Comparison of ENCODE assay signal across 9 cellular contexts in the genomic region with DNA sequence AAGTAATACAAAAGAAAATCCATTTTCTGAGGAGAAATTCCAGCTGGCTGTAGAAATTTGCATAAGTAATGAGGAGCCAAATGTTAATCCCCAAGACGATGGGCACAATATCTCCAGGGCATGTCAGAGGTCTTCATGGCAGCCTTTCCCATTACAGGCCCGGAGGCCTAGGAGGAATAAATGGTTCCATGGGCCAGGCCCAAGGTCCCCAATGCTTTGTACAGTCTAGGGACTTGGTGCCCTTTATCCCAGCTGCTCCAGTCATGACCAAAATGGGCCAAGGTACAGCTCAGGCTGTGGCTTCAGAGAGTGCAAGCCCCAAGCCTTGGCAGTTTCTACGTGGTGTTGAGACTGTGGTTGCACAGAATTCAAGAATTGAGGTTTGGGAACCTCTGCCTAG.
"Had no signal": no experiment of that assay in that cellular context is flagged by ENCODE, and none has a peak within 500 bp of the region (broad histone marks: within the 10 kb centered on the region; RNA-seq: fewer than 3 reads in every experiment).

No MANE protein-coding gene starts in this region.

- H3K4me1 Mint-ChIP-seq: GM23338, H9 had no signal

- H3K4me3 Mint-ChIP-seq: GM23338, H9, HFFc6 had no signal

- H3K27ac ChIP-seq: HL-60 had no signal

- DNase-seq: H9, HCEC 1CT, HFFc6 had no signal

- H3K4me2 ChIP-seq: GM23338 had no signal

- H3K27ac Mint-ChIP-seq: GM23338, H9, HFFc6 had no signal

- H3K4me3 ChIP-seq: GM23338 had no signal

- FAIRE-seq: H1, H54, HepG2 had no signal

- ATAC-seq: GM23338, HepG2 had no signal

- H3K27me3 Mint-ChIP-seq: IgD-negative memory B cell had no signal
